Comparison of ENCODE assay signal across 33 cellular contexts in the genomic region with DNA sequence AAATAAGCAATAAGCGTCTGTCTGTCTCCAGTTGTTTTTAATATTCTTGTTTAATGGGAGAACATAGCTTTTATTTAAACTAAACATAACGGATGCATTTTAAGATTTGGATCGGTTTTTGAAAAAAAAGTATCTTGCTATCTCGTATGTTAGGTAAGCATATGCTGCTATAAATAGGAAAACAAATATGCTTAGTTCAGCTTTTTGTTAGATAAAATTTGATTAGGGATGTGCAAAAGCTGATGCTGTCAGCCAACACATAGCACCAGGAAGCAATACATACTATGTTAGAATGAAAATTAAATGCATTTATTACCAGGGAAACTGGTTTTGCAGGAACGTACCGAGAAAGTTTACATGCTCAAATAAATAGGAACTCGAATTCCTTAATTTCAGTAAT.
"Had no signal": no experiment of that assay in that cellular context is flagged by ENCODE, and none has a peak within 500 bp of the region (broad histone marks: within the 10 kb centered on the region; RNA-seq: fewer than 3 reads in every experiment).

No MANE protein-coding gene starts in this region.

- H3K36me3 ChIP-seq: brain microvascular endothelial cell, esophagus squamous epithelium, gastroesophageal sphincter, heart right ventricle had no signal

- H3K36me3 Mint-ChIP-seq: activated naive CD8-positive, alpha-beta T cell; WTC11 had no signal

- H3K27me3 Mint-ChIP-seq: activated CD4-positive, alpha-beta T cell treated with anti-CD3 and anti-CD28 coated beads, Interleukin-2, amount 10 ng/mL, durations not matched to agents 7 days and 5 days; activated CD8-positive, alpha-beta T cell treated with anti-CD3 and anti-CD28 coated beads for 36 hours; activated naive CD8-positive, alpha-beta T cell; activated T-helper 17 cell treated with anti-CD3 and anti-CD28 coated beads, Interleukin-2, amount 50 U/mL, for 72 hours; central memory CD8-positive, alpha-beta T cell; effector memory CD8-positive, alpha-beta T cell had no signal

- H3K9me3 ChIP-seq: esophagus squamous epithelium, gastroesophageal sphincter had no signal

- H3K27ac Mint-ChIP-seq: activated CD4-positive, alpha-beta T cell treated with anti-CD3 and anti-CD28 coated beads, Interleukin-2, amount 10 ng/mL, durations not matched to agents 7 days and 5 days; activated CD8-positive, alpha-beta T cell treated with anti-CD3 and anti-CD28 coated beads for 36 hours; activated naive CD8-positive, alpha-beta T cell; activated T-helper 17 cell treated with anti-CD3 and anti-CD28 coated beads, Interleukin-2, amount 50 U/mL, for 72 hours; effector memory CD8-positive, alpha-beta T cell; WTC11 had no signal

- H3K4me1 ChIP-seq: esophagus squamous epithelium, gastroesophageal sphincter, heart right ventricle had no signal

- H3K27me3 ChIP-seq: brain microvascular endothelial cell, esophagus squamous epithelium, gastroesophageal sphincter, heart right ventricle, hepatocyte had no signal

- H3K4me3 ChIP-seq: esophagus squamous epithelium, gastroesophageal sphincter, heart right ventricle, hepatocyte had no signal

- H3K4me3 Mint-ChIP-seq: activated CD4-positive, alpha-beta T cell treated with anti-CD3 and anti-CD28 coated beads, Interleukin-2, amount 10 ng/mL, durations not matched to agents 7 days and 5 days; activated CD8-positive, alpha-beta T cell treated with anti-CD3 and anti-CD28 coated beads for 36 hours; activated naive CD8-positive, alpha-beta T cell; activated T-cell treated with anti-CD3 and anti-CD28 coated beads, Interleukin-2, amount 50 U/mL, for 4 hours; activated T-helper 17 cell treated with anti-CD3 and anti-CD28 coated beads, Interleukin-2, amount 50 U/mL, for 72 hours; central memory CD8-positive, alpha-beta T cell; effector memory CD8-positive, alpha-beta T cell; WTC11 had no signal

- ATAC-seq: activated CD8-positive, alpha-beta T cell treated with anti-CD3 and anti-CD28 coated beads for 36 hours; activated T-cell treated with anti-CD3 and anti-CD28 coated beads, Interleukin-2, amount 50 U/mL, for 4 hours; activated T-helper 17 cell treated with anti-CD3 and anti-CD28 coated beads, Interleukin-2, amount 50 U/mL, for 72 hours; effector memory CD8-positive, alpha-beta T cell; gastroesophageal sphincter; heart right ventricle; WTC11 had no signal

- H2AFZ ChIP-seq: hepatocyte had no signal

- H3K9me3 Mint-ChIP-seq: WTC11 had no signal

- H3K4me2 ChIP-seq: hepatocyte had no signal

- FAIRE-seq: astrocyte, colon, endometrium, endothelial cell of umbilical vein had no signal

- H3K4me1 Mint-ChIP-seq: activated CD4-positive, alpha-beta T cell treated with anti-CD3 and anti-CD28 coated beads, Interleukin-2, amount 10 ng/mL, durations not matched to agents 7 days and 5 days; activated T-helper 17 cell treated with anti-CD3 and anti-CD28 coated beads, Interleukin-2, amount 50 U/mL, for 72 hours; central memory CD8-positive, alpha-beta T cell had no signal

- H3K27ac ChIP-seq: brain microvascular endothelial cell, epithelial cell of prostate, esophagus squamous epithelium, gastroesophageal sphincter, heart right ventricle, hepatocyte had no signal

- DNase-seq: activated CD4-positive, alpha-beta T cell treated with anti-CD3 and anti-CD28 coated beads for 1 hour; activated CD4-positive, alpha-beta T cell treated with anti-CD3 and anti-CD28 coated beads for 4 hours; activated CD4-positive, alpha-beta T cell treated with anti-CD3 and anti-CD28 coated beads, Interleukin-2, amount 10 ng/mL, durations not matched to agents 7 days and 5 days; activated CD4-positive, alpha-beta T cell treated with anti-CD3 and anti-CD28 coated beads, Interleukin-2, amount 50 U/mL, for 4 hours; activated CD8-positive, alpha-beta memory T cell treated with anti-CD3 and anti-CD28 coated beads for 24 hours; activated CD8-positive, alpha-beta T cell treated with anti-CD3 and anti-CD28 coated beads for 36 hours; activated effector memory CD4-positive, alpha-beta T cell treated with Interleukin-2 at 50 U/mL for 16 hours; activated gamma-delta T cell treated with Interleukin-2 at 50 U/mL for 16 hours; activated naive CD4-positive, alpha-beta T cell treated with anti-CD3 and anti-CD28 coated beads, Interleukin-2, amount 50 U/mL, for 16 hours; activated naive CD4-positive, alpha-beta T cell treated with Interleukin-2 at 50 U/mL for 16 hours; activated T-cell treated with anti-CD3 and anti-CD28 coated beads, Interleukin-2, amount 50 U/mL, for 4 hours; amniotic stem cell; anterior cingulate cortex; brain microvascular endothelial cell; cortex of kidney; dermis blood vessel endothelial cell; effector CD4-positive, alpha-beta T cell; effector memory CD8-positive, alpha-beta T cell; esophagus squamous epithelium; foreskin melanocyte; heart right ventricle; T-helper 2 cell had no signal
